ENCODE assay signal across 8 cellular contexts in the genomic region with DNA sequence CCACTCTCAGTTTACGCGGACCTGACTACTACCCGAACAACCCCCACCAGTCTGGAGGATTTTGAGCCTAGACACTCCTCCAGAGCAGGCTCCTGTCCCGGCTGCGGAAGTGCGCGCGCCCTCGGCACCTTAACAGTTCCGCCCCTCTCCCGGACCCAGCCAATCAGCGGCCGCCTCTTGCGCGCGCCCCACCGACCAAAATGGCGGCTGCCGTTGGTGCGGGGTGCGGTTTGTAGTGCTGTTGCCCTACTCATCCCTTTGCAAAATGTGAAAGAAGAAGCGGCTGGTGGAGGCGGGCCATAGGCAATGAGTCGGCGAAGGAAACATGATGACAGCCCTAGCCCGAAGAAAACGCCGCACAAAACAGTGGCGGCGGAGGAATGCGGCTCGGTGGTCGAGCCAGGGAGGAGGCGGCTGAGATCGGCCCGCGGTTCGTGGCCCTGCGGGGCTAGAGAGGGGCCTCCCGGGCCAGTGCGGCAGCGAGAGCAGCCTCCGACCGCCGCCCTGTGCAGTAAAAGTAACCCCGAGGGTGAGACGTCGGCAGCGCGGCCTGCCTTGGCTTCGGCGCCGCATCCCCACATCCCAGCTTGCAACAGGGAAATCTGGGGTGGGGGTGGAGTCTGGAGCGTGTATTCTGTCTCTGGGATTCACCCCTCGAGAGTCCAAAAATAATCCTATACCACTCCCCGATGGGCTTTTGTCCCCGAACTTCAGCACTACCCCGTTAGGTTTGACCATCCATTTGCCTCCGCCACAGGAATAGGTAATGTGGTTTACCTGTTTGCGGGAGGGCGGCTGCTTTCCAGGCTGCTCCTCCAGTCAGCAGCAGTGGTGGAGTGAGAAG. TPM values are rescaled to one million over a fixed set of nuclear protein-coding genes. Genes with fewer than 3 reads are reported as not detected.
DNase-seq lines count a peak whose midpoint lies in the region; ATAC-seq and TF ChIP-seq lines count a peak whose summit lies in the region.

A gene (plus strand): TSS at position 191 of the 844 bp plus-strand sequence. CDS start 116 bp downstream, at position 307.

- H3K4me3 ChIP-seq in prostate gland (peak within 1 kb of the TSS; percentile 96 to 98), urinary bladder (ENCODE audit: low read depth, low read length) (peak within 1 kb of the TSS; percentile 65)

- no peaks in the 10 kb centered on the region for H3K9me3 ChIP-seq in prostate gland

- TF ChIP-seq POLR2A in prostate gland (IDR thresholded peaks at IDR 0.05): peak; percentile 77

- WGBS in prostate gland: under 1% methylated on average over 59 of the region's 61 CpGs
- under 1% methylated on average over 61 of the region's 61 CpGs for WGBS in urinary bladder

- no peaks in the 10 kb centered on the region for H3K4me1 ChIP-seq in prostate gland (replicated peaks)
- no peaks in the 10 kb centered on the region for H3K4me1 ChIP-seq in urinary bladder (ENCODE audit: insufficient read depth)

- TF ChIP-seq CTCF in GM13976 (IDR thresholded peaks at IDR 0.05; ENCODE audit: borderline replicate concordance, control extremely low read depth, extremely low read depth, insufficient read depth, missing control alignments): no peak
- peak in 1 of 4 experiments; percentile 5 for TF ChIP-seq CTCF in prostate gland (IDR thresholded peaks at IDR 0.05)

- peak; percentile 98 for ATAC-seq in HG02870 (IDR thresholded peaks at IDR 0.05; ENCODE audit: unreplicated experiment)
- peak; percentile 100 for ATAC-seq in left ventricle myocardium superior

- H3K27me3 ChIP-seq in prostate gland (replicated peaks; ENCODE audit: insufficient read depth): no peaks in the 10 kb centered on the region

- H3K27ac ChIP-seq in prostate gland (peak within 1 kb of the TSS; percentile 95 to 96), urinary bladder (ENCODE audit: low read depth) (peak within 1 kb of the TSS; percentile 86)

- H3K36me3 ChIP-seq in prostate gland (no peaks in the 10 kb centered on the region), urinary bladder (ENCODE audit: insufficient read depth) (no peaks in the 10 kb centered on the region)

- intact Hi-C loops in left ventricle myocardium superior (cut with micrococcal nuclease): no loop called here
- intact Hi-C loops in prostate gland (cut with DNase I): loop anchor here (5.0 kb wide), 1 partner anchor 965 kb away; no protein-coding TSS in a partner anchor

- DNase-seq in GM13976 (ENCODE audit: low spot score) (peak; percentile 96), NCI-H1694 treated with DMSO at 0.1 percent for 48 hours (lab: John Stamatoyannopoulos, UW) (peak; percentile 90), T-helper 2 cell (peak; percentile 84 to 96 (median 90)), anterior cingulate cortex (lab: John Stamatoyannopoulos, UW) (peak; percentile 18 to 94 (median 85)), left ventricle myocardium superior (peak; percentile 96), prostate gland (ENCODE audit: low spot score) (peak; percentile 90)

- in situ Hi-C loops in GM13976 (cut with MboI; ENCODE audit: low sequenced_read_pairs, unreplicated experiment): no loop called here

RNA-seq across cellular contexts. Expression of the gene that starts here (rescaled TPM):
- 3.9 TPM for total RNA-seq in left ventricle myocardium superior
- 10 to 100 TPM; 14.5 to 14.6 TPM for total RNA-seq in prostate gland
- total RNA-seq in urinary bladder: 46.2 TPM
- 6.4 TPM for polyA plus RNA-seq in urinary bladder

Comparison
In these comparisons a context has a peak if more than half of its experiments do, and no peak if none do; other contexts are left out.
1. Peak in every context shown above with its lines: DNase-seq, ATAC-seq, H3K4me3 ChIP-seq and H3K27ac ChIP-seq.